Comparison of ENCODE assay signal across 3 cellular contexts in the genomic region with DNA sequence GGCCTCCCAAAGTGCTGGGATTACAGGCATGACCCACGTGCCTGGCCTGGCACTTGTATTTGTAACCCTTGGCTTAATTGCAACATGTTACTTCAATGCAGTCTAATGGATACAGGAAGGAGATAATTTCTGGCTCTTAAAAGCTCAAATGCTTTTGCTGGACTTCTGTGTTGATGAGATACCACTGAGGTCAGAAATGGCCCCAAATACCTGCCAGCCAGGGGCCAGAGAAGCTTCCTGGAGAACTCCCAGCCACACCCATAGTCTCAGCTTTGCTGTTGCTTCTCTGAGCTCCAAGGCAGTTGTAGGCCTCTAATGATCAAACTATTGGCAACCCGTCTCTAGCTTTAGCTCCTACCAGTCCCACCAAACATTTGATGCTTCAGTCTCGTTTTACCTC.
TF ChIP-seq lines count a peak whose summit lies in the region.

No MANE protein-coding gene starts in this region.

TF ChIP-seq in HepG2, 621 proteins besides CTCF, POLR2A, EP300 and RAD21:
- TF ChIP-seq NCOA1 (CRISPR knock-in tag; IDR thresholded peaks at IDR 0.05) (no peak), ZNF160 (CRISPR knock-in tag; IDR thresholded peaks at IDR 0.05) (no peak), MIER3 (CRISPR knock-in tag; IDR thresholded peaks at IDR 0.05; ENCODE audit: borderline replicate concordance) (peak; percentile 5; the same call in 1 of the 2 replicates), ZNF180 (CRISPR knock-in tag; IDR thresholded peaks at IDR 0.05; ENCODE audit: borderline replicate concordance, low read depth) (no peak), SOX13 (IDR thresholded peaks at IDR 0.05) (no peak), SOX13 (CRISPR knock-in tag; conservative IDR thresholded peaks at IDR 0.05 in 1 of 2, IDR thresholded peaks at IDR 0.05 in 1 of 2) (no peak)
- TF ChIP-seq, protein P1, sequence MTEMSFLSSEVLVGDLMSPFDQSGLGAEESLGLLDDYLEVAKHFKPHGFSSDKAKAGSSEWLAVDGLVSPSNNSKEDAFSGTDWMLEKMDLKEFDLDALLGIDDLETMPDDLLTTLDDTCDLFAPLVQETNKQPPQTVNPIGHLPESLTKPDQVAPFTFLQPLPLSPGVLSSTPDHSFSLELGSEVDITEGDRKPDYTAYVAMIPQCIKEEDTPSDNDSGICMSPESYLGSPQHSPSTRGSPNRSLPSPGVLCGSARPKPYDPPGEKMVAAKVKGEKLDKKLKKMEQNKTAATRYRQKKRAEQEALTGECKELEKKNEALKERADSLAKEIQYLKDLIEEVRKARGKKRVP (CRISPR knock-in tag; IDR thresholded peaks at IDR 0.05) = peak in 1 of 2 experiments; percentile 42; a peak in 1 of 4 replicates
- TF ChIP-seq, protein P2, sequence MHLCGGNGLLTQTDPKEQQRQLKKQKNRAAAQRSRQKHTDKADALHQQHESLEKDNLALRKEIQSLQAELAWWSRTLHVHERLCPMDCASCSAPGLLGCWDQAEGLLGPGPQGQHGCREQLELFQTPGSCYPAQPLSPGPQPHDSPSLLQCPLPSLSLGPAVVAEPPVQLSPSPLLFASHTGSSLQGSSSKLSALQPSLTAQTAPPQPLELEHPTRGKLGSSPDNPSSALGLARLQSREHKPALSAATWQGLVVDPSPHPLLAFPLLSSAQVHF (CRISPR knock-in tag; IDR thresholded peaks at IDR 0.05) = 0 out of 2 replicates have a peak, but pooled peaks have one; percentile 1

TF ChIP-seq in K562, 482 proteins besides CTCF, POLR2A, EP300 and RAD21:
- TF ChIP-seq CEBPB (tag; IDR thresholded peaks at IDR 0.05) (0 out of 2 replicates have a peak, but pooled peaks have one; percentile 16), TAL1 (IDR thresholded peaks at IDR 0.05) (peak; percentile 20; the same call in 1 of the 2 replicates), ARID1B (IDR thresholded peaks at IDR 0.05) (peak; percentile 53), CEBPG (CRISPR knock-in tag; IDR thresholded peaks at IDR 0.05) (peak; percentile 46; the same call in 1 of the 2 replicates), CEBPG (tag; conservative IDR thresholded peaks at IDR 0.05 in 1 of 2, IDR thresholded peaks at IDR 0.05 in 1 of 2) (0 out of 4 replicates have a peak, but pooled peaks of 1 of the 2 experiments have one; percentile 6), TCF3 (CRISPR knock-in tag; IDR thresholded peaks at IDR 0.05) (peak; percentile 55), FOXK1 (CRISPR knock-in tag; IDR thresholded peaks at IDR 0.05; ENCODE audit: borderline replicate concordance) (no peak)

TF ChIP-seq in HEK293T, 16 proteins besides CTCF, POLR2A, EP300 and RAD21:
- no peak for TF ChIP-seq SP1 (IDR thresholded peaks at IDR 0.05)
- TF ChIP-seq TARDBP (IDR thresholded peaks at IDR 0.05) = no peak
- no peak for TF ChIP-seq HDGF (IDR thresholded peaks at IDR 0.05; ENCODE audit: borderline replicate concordance)
- TF ChIP-seq, protein P3, sequence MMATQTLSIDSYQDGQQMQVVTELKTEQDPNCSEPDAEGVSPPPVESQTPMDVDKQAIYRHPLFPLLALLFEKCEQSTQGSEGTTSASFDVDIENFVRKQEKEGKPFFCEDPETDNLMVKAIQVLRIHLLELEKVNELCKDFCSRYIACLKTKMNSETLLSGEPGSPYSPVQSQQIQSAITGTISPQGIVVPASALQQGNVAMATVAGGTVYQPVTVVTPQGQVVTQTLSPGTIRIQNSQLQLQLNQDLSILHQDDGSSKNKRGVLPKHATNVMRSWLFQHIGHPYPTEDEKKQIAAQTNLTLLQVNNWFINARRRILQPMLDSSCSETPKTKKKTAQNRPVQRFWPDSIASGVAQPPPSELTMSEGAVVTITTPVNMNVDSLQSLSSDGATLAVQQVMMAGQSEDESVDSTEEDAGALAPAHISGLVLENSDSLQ (IDR thresholded peaks at IDR 0.05) = no peak
- no peak for TF ChIP-seq ARNT (IDR thresholded peaks at IDR 0.05)
